ENCODE assay signal across 8 cellular contexts in genomic region chr17:77319211-77320031, GRCh38.
DNase-seq lines count a peak whose midpoint lies in the region; ATAC-seq, FAIRE-seq and TF ChIP-seq lines count a peak whose summit lies in the region.

No MANE protein-coding gene starts in this region.

- peaks cover 3% of the 10 kb centered on the region; the same call in 1 of the 2 replicates for H4K20me1 ChIP-seq in HCT116 (ENCODE audit: insufficient read depth)
- H4K20me1 ChIP-seq in astrocyte (ENCODE audit: insufficient read depth, low read length): no peaks in the 10 kb centered on the region

- peak overlapping the region; percentile 76 for H3K9ac ChIP-seq in HCT116 (ENCODE audit: low read length)
- peak overlapping the region; percentile 76 for H3K9ac ChIP-seq in SK-N-MC (ENCODE audit: insufficient read length)
- H3K9ac ChIP-seq in astrocyte (ENCODE audit: low read length): peak overlapping the region; percentile 76

- no peaks in the 10 kb centered on the region for H3K36me3 Mint-ChIP-seq in CD8-positive, alpha-beta T cell
- no peaks in the 10 kb centered on the region for H3K36me3 Mint-ChIP-seq in astrocyte (ENCODE audit: low read depth, unreplicated experiment)

- TF ChIP-seq CTCF in CD8-positive, alpha-beta T cell (IDR thresholded peaks at IDR 0.05): no peak
- TF ChIP-seq CTCF in HCT116 (IDR thresholded peaks at IDR 0.05 in 2 of 3, conservative IDR thresholded peaks at IDR 0.05 in 1 of 3; ENCODE audit: borderline replicate concordance in 1 of 3, insufficient read depth in 1 of 3, low read depth in 2 of 3, low read length in 2 of 3) (no peak), astrocyte (IDR thresholded peaks at IDR 0.05; ENCODE audit: insufficient read depth, low read depth, low read length) (no peak)

- H3K4me3 ChIP-seq in CD8-positive, alpha-beta T cell (ENCODE audit: low read depth, low read length): peak overlapping the region; percentile 23
- H3K4me3 ChIP-seq in HCT116 (replicated peaks in 1 of 2; ENCODE audit: low read depth in 1 of 2, low read length in 2 of 2): peak overlapping the region; percentile 34 to 46
- peak overlapping the region; percentile 77 for H3K4me3 ChIP-seq in SK-N-MC
- H3K4me3 ChIP-seq in astrocyte (ENCODE audit: insufficient read depth, low read depth, low read length): peak overlapping the region; percentile 59

- POLR2A ChIA-PET in CD8-positive, alpha-beta T cell (lab: Charles Lee): no interaction called here
- POLR2A ChIA-PET in HCT116 (lab: Charles Lee): no interaction called here

- H3K4me3 Mint-ChIP-seq in CD8-positive, alpha-beta T cell: peak overlapping the region; percentile 63
- peak overlapping the region; percentile 78 for H3K4me3 Mint-ChIP-seq in astrocyte (ENCODE audit: unreplicated experiment)

- H3K27ac Mint-ChIP-seq in CD8-positive, alpha-beta T cell: peak overlapping the region; percentile 49
- H3K27ac Mint-ChIP-seq in astrocyte (ENCODE audit: unreplicated experiment): peak overlapping the region; percentile 62

- H3K27ac ChIP-seq in CD8-positive, alpha-beta T cell (ENCODE audit: low read depth, low read length): no peak overlapping the region
- peak overlapping the region; percentile 75 for H3K27ac ChIP-seq in HCT116 (ENCODE audit: low read depth, low read length)
- H3K27ac ChIP-seq in SK-N-MC: peak overlapping the region; percentile 79
- H3K27ac ChIP-seq in astrocyte (ENCODE audit: low read depth, low read length): peak overlapping the region; percentile 73

- H3K4me2 ChIP-seq in HCT116 (ENCODE audit: low read length): peak overlapping the region; percentile 74
- H3K4me2 ChIP-seq in astrocyte (ENCODE audit: low read length): peak overlapping the region; percentile 73

- no peak overlapping the region for H2AFZ ChIP-seq in HCT116 (ENCODE audit: low read depth, low read length, poor library complexity, severe bottlenecking)
- peak overlapping the region; percentile 31 for H2AFZ ChIP-seq in astrocyte (ENCODE audit: low read depth, low read length)

- H3K27me3 ChIP-seq in CD8-positive, alpha-beta T cell (ENCODE audit: insufficient read depth, low read length): no peaks in the 10 kb centered on the region
- H3K27me3 ChIP-seq in HCT116 (ENCODE audit: insufficient read depth, low read length) (no peaks in the 10 kb centered on the region), astrocyte (ENCODE audit: insufficient read depth, low read length) (no peaks in the 10 kb centered on the region)

- no peaks in the 10 kb centered on the region for H3K9me3 ChIP-seq in CD8-positive, alpha-beta T cell (ENCODE audit: low read length)
- no peaks in the 10 kb centered on the region for H3K9me3 ChIP-seq in HCT116 (ENCODE audit: control insufficient read depth in 1 of 2, insufficient read depth in 1 of 2, low read depth in 1 of 2, low read length in 2 of 2)
- no peaks in the 10 kb centered on the region for H3K9me3 ChIP-seq in SK-N-MC (ENCODE audit: low read depth, low read length)
- no peaks in the 10 kb centered on the region for H3K9me3 ChIP-seq in astrocyte (ENCODE audit: insufficient read depth, low read depth, low read length)

- no peaks in the 10 kb centered on the region for H3K27me3 Mint-ChIP-seq in CD8-positive, alpha-beta T cell (ENCODE audit: low read depth)
- no peaks in the 10 kb centered on the region for H3K27me3 Mint-ChIP-seq in astrocyte (ENCODE audit: low read depth, unreplicated experiment)

- CTCF ChIA-PET in CD8-positive, alpha-beta T cell (lab: Charles Lee): no interaction called here
- CTCF ChIA-PET in HCT116 (lab: Charles Lee): no interaction called here

- no peaks in the 10 kb centered on the region for H3K36me3 ChIP-seq in CD8-positive, alpha-beta T cell (ENCODE audit: insufficient read depth, low read length)
- H3K36me3 ChIP-seq in HCT116 (ENCODE audit: control insufficient read depth in 1 of 2, insufficient read depth in 2 of 2, low read length in 2 of 2) (no peaks in the 10 kb centered on the region; a peak in 1 of 4 replicates), SK-N-MC (ENCODE audit: insufficient read depth, low read length) (no peaks in the 10 kb centered on the region), astrocyte (ENCODE audit: insufficient read depth, low read length) (no peaks in the 10 kb centered on the region)

- H3K9me3 Mint-ChIP-seq in CD8-positive, alpha-beta T cell: no peaks in the 10 kb centered on the region
- no peaks in the 10 kb centered on the region for H3K9me3 Mint-ChIP-seq in astrocyte (ENCODE audit: unreplicated experiment)

- intact Hi-C loops in CD8-positive, alpha-beta T cell (cut with DNase I, micrococcal nuclease): no loop called here
- intact Hi-C loops in HCT116 (cut with micrococcal nuclease): loop anchor here (1.0 kb wide), 1 partner anchor 32 kb away; no protein-coding TSS in a partner anchor

- TSS peak; percentile 59 for BruUV-seq in HCT116 (replicated peaks; lab: Mats Ljungman, UMichigan)

- peak; percentile 78 for ATAC-seq in CD8-positive, alpha-beta T cell
- ATAC-seq in HCT116: peak; percentile 74
- no peak for ATAC-seq in GM18870 (IDR thresholded peaks at IDR 0.05; ENCODE audit: unreplicated experiment)

- peaks cover 21% of the 10 kb centered on the region for H3K4me1 Mint-ChIP-seq in CD8-positive, alpha-beta T cell (ENCODE audit: low read depth)
- peaks cover 68% of the 10 kb centered on the region for H3K4me1 Mint-ChIP-seq in astrocyte (ENCODE audit: low read depth, unreplicated experiment)

- H3K9me2 ChIP-seq in HCT116 (ENCODE audit: insufficient read depth): no peaks in the 10 kb centered on the region

- peak; percentile 78 for TF ChIP-seq POLR2A in HCT116 (IDR thresholded peaks at IDR 0.05; ENCODE audit: borderline replicate concordance, extremely low read depth, insufficient read depth, insufficient read length)

- H3K4me1 ChIP-seq in CD8-positive, alpha-beta T cell (ENCODE audit: insufficient read depth, low read length): peaks cover 36% of the 10 kb centered on the region
- H3K4me1 ChIP-seq in HCT116 (ENCODE audit: control insufficient read depth in 1 of 2, insufficient read depth in 2 of 2, low read length in 2 of 2) (peaks cover 68 to 95% of the 10 kb centered on the region in 2 experiments), astrocyte (ENCODE audit: insufficient read depth, low read length) (peaks cover 73% of the 10 kb centered on the region)

- no peak for FAIRE-seq in astrocyte (lab: Jason Lieb, UNC)

- H3K79me2 ChIP-seq in HCT116 (ENCODE audit: insufficient read depth, low read length) (peaks cover 90% of the 10 kb centered on the region), astrocyte (ENCODE audit: insufficient read depth, low read length) (peaks cover 28% of the 10 kb centered on the region)

- TF ChIP-seq RAD21 in HCT116 (IDR thresholded peaks at IDR 0.05; ENCODE audit: low read depth): no peak; the same call in 1 of the 2 replicates

- RAD21 ChIA-PET in HCT116 (lab: Charles Lee; ENCODE audit: low non-redundant PET in 1 of 2, low total read pairs in 2 of 2, uncharacterized antibody in 2 of 2, unreplicated experiment in 2 of 2): no interaction called here

- peak in 4 of 7 experiments; percentile 34 to 59 (median 50) for DNase-seq in CD8-positive, alpha-beta T cell
- DNase-seq in HCT116 (ENCODE audit: low read depth, low spot score) (peak; percentile 85), SK-N-MC (ENCODE audit: low read depth, low spot score) (no peak), astrocyte (ENCODE audit: low read depth) (peak; percentile 76), iris pigment epithelial cell (ENCODE audit: low read depth) (peak; percentile 82), NCI-H524 treated with DMSO at 0.1 percent for 48 hours (lab: John Stamatoyannopoulos, UW) (no peak)
- peak; percentile 84 for DNase-seq in stimulated activated CD4-positive, alpha-beta T cell treated with anti-CD3 and anti-CD28 coated beads, Interleukin-15, amount 100 ng/mL, for 24 hours

TF ChIP-seq in HCT116, 20 proteins besides CTCF, POLR2A, EP300 and RAD21 (continues in another document):
- TF ChIP-seq POLR2AphosphoS5 (IDR thresholded peaks at IDR 0.05; ENCODE audit: low read depth, low read length) (peak; percentile 89), REST (IDR thresholded peaks at IDR 0.05; ENCODE audit: low read depth) (no peak), ZNF274 (IDR thresholded peaks at IDR 0.05; ENCODE audit: low read depth, low read length) (no peak), FOSL1 (IDR thresholded peaks at IDR 0.05; ENCODE audit: low read depth) (peak; percentile 70), ELF1 (IDR thresholded peaks at IDR 0.05; ENCODE audit: borderline replicate concordance, low read depth) (no peak; the same call in 1 of the 2 replicates), CBX3 (IDR thresholded peaks at IDR 0.05; ENCODE audit: low read depth) (0 out of 2 replicates have a peak, but pooled peaks have one; percentile 21), ATF3 (IDR thresholded peaks at IDR 0.05) (no peak), EGR1 (IDR thresholded peaks at IDR 0.05; ENCODE audit: low read depth) (no peak), JUND (IDR thresholded peaks at IDR 0.05) (peak; percentile 77)

Comparison
In these comparisons a context has a peak if more than half of its experiments do, and no peak if none do; other contexts are left out.
1. DNase-seq: peak in CD8-positive, alpha-beta T cell (4 of 7), HCT116 (single experiment), astrocyte (single experiment), iris pigment epithelial cell (single experiment) and stimulated activated CD4-positive, alpha-beta T cell treated with anti-CD3 and anti-CD28 coated beads, Interleukin-15, amount 100 ng/mL, for 24 hours (single experiment); none in SK-N-MC (single experiment) and NCI-H524 treated with DMSO at 0.1 percent for 48 hours (single experiment).
2. H3K4me3 ChIP-seq: peak in every context shown above with its lines; median percentile 77 in SK-N-MC; 59 in astrocyte; 40 in HCT116; 23 in CD8-positive, alpha-beta T cell.
3. Peak in every context shown above with its lines, with median percentiles within 50 percentile points of each other: H3K9ac ChIP-seq.